Comparison of ENCODE assay signal across 1 cellular context in the genomic region with DNA sequence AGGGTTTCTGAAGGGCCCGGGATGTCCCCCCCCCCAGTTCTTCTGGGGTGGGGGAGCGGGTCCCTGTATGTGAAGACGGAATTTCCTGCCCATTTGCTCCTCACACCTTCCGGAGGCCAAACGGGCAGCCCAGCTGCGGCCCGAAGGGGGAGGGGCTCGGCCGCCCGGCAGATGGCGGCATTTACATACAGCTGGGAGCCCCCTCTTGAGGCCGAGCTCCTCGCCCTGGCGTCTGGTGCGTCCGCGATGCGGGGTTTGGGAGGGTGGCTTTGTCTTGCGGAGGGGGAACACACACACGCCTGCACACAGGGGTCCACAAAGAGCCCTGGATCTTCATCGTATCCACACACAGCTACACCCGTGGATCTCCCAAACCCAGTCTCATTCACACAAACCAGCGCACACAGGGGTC.
TF ChIP-seq lines count a peak whose summit lies in the region.

No MANE protein-coding gene starts in this region.

TF ChIP-seq in HepG2, 621 proteins besides CTCF, POLR2A, EP300 and RAD21 (continues in another document):
- TF ChIP-seq, protein P1, sequence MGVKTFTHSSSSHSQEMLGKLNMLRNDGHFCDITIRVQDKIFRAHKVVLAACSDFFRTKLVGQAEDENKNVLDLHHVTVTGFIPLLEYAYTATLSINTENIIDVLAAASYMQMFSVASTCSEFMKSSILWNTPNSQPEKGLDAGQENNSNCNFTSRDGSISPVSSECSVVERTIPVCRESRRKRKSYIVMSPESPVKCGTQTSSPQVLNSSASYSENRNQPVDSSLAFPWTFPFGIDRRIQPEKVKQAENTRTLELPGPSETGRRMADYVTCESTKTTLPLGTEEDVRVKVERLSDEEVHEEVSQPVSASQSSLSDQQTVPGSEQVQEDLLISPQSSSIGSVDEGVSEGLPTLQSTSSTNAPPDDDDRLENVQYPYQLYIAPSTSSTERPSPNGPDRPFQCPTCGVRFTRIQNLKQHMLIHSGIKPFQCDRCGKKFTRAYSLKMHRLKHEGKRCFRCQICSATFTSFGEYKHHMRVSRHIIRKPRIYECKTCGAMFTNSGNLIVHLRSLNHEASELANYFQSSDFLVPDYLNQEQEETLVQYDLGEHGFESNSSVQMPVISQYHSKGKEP (CRISPR knock-in tag; IDR thresholded peaks at IDR 0.05), result no peak
- peak; percentile 47 for TF ChIP-seq XRCC5 (optimal IDR thresholded peaks at IDR 0.05; ENCODE audit: low read length)
- TF ChIP-seq, protein P2, sequence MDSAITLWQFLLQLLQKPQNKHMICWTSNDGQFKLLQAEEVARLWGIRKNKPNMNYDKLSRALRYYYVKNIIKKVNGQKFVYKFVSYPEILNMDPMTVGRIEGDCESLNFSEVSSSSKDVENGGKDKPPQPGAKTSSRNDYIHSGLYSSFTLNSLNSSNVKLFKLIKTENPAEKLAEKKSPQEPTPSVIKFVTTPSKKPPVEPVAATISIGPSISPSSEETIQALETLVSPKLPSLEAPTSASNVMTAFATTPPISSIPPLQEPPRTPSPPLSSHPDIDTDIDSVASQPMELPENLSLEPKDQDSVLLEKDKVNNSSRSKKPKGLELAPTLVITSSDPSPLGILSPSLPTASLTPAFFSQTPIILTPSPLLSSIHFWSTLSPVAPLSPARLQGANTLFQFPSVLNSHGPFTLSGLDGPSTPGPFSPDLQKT (CRISPR knock-in tag; IDR thresholded peaks at IDR 0.05; ENCODE audit: borderline replicate concordance), result no peak
- TF ChIP-seq TARDBP (CRISPR knock-in tag; IDR thresholded peaks at IDR 0.05), result no peak
- no peak for TF ChIP-seq ZNF567 (CRISPR knock-in tag; IDR thresholded peaks at IDR 0.05; ENCODE audit: borderline replicate concordance)
- TF ChIP-seq ZNF350 (CRISPR knock-in tag; IDR thresholded peaks at IDR 0.05; ENCODE audit: borderline replicate concordance, low read depth), result peak; percentile 46; the same call in 1 of the 2 replicates
- TF ChIP-seq HNRNPUL1 (IDR thresholded peaks at IDR 0.05; ENCODE audit: low read depth, low read length), result no peak
- TF ChIP-seq, protein P3, sequence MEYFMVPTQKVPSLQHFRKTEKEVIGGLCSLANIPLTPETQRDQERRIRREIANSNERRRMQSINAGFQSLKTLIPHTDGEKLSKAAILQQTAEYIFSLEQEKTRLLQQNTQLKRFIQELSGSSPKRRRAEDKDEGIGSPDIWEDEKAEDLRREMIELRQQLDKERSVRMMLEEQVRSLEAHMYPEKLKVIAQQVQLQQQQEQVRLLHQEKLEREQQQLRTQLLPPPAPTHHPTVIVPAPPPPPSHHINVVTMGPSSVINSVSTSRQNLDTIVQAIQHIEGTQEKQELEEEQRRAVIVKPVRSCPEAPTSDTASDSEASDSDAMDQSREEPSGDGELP (IDR thresholded peaks at IDR 0.05; ENCODE audit: borderline replicate concordance, low read depth), result peak; percentile 89
- peak; percentile 70 for TF ChIP-seq ZNF687 (CRISPR knock-in tag; IDR thresholded peaks at IDR 0.05)
- peak; percentile 81 for TF ChIP-seq ZNF800 (CRISPR knock-in tag; IDR thresholded peaks at IDR 0.05)
- no peak for TF ChIP-seq MEF2D (CRISPR knock-in tag; IDR thresholded peaks at IDR 0.05)
- TF ChIP-seq SOX6 (IDR thresholded peaks at IDR 0.05), result no peak
- TF ChIP-seq SOX6 (CRISPR knock-in tag; IDR thresholded peaks at IDR 0.05), result peak; percentile 38; the same call in 1 of the 2 replicates
- peak; percentile 48; the same call in 1 of the 2 replicates for TF ChIP-seq GABPB1 (CRISPR knock-in tag; IDR thresholded peaks at IDR 0.05)
- TF ChIP-seq ZNF20 (CRISPR knock-in tag; IDR thresholded peaks at IDR 0.05), result no peak
- TF ChIP-seq FOXM1 (CRISPR knock-in tag; IDR thresholded peaks at IDR 0.05), result no peak
- no peak for TF ChIP-seq ZNF430 (CRISPR knock-in tag; IDR thresholded peaks at IDR 0.05)
- TF ChIP-seq ZNF713 (CRISPR knock-in tag; IDR thresholded peaks at IDR 0.05), result no peak
- no peak for TF ChIP-seq FOXP1 (IDR thresholded peaks at IDR 0.05)
- TF ChIP-seq FOXP1 (CRISPR knock-in tag; IDR thresholded peaks at IDR 0.05), result no peak
- TF ChIP-seq ZNF335 (CRISPR knock-in tag; IDR thresholded peaks at IDR 0.05), result peak; percentile 33; the same call in 1 of the 2 replicates
- no peak for TF ChIP-seq ZBTB1 (CRISPR knock-in tag; IDR thresholded peaks at IDR 0.05; ENCODE audit: borderline replicate concordance)
- TF ChIP-seq ZSCAN9 (CRISPR knock-in tag; IDR thresholded peaks at IDR 0.05; ENCODE audit: borderline replicate concordance), result 0 out of 2 replicates have a peak, but pooled peaks have one; percentile 24
- TF ChIP-seq, protein P4, sequence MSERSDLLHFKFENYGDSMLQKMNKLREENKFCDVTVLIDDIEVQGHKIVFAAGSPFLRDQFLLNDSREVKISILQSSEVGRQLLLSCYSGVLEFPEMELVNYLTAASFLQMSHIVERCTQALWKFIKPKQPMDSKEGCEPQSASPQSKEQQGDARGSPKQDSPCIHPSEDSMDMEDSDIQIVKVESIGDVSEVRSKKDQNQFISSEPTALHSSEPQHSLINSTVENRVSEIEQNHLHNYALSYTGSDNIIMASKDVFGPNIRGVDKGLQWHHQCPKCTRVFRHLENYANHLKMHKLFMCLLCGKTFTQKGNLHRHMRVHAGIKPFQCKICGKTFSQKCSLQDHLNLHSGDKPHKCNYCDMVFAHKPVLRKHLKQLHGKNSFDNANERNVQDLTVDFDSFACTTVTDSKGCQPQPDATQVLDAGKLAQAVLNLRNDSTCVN (CRISPR knock-in tag; IDR thresholded peaks at IDR 0.05; ENCODE audit: borderline replicate concordance), result no peak
- TF ChIP-seq TCF7L2 (IDR thresholded peaks at IDR 0.05; ENCODE audit: low read depth, low read length), result no peak
- no peak for TF ChIP-seq ZNF274 (CRISPR knock-in tag; IDR thresholded peaks at IDR 0.05)
- TF ChIP-seq IKZF5 (CRISPR knock-in tag; IDR thresholded peaks at IDR 0.05), result peak; percentile 26; the same call in 1 of the 2 replicates
- no peak for TF ChIP-seq MED1 (CRISPR knock-in tag; IDR thresholded peaks at IDR 0.05)
- no peak for TF ChIP-seq MEIS1 (CRISPR knock-in tag; IDR thresholded peaks at IDR 0.05; ENCODE audit: borderline replicate concordance)
- no peak for TF ChIP-seq ZBTB40 (IDR thresholded peaks at IDR 0.05)
- TF ChIP-seq ZBTB40 (CRISPR knock-in tag; IDR thresholded peaks at IDR 0.05), result no peak
- no peak for TF ChIP-seq ZNF382 (CRISPR knock-in tag; IDR thresholded peaks at IDR 0.05; ENCODE audit: borderline replicate concordance)
- TF ChIP-seq CREM (IDR thresholded peaks at IDR 0.05), result no peak
- TF ChIP-seq CREM (CRISPR knock-in tag; IDR thresholded peaks at IDR 0.05), result no peak
- TF ChIP-seq ZNF776 (CRISPR knock-in tag; IDR thresholded peaks at IDR 0.05), result no peak; the same call in 1 of the 2 replicates
- no peak for TF ChIP-seq HOXA3 (CRISPR knock-in tag; IDR thresholded peaks at IDR 0.05)
- TF ChIP-seq ZNF782 (CRISPR knock-in tag; IDR thresholded peaks at IDR 0.05; ENCODE audit: borderline replicate concordance), result no peak
